ENCODE assay signal across 8 cellular contexts in the genomic region with DNA sequence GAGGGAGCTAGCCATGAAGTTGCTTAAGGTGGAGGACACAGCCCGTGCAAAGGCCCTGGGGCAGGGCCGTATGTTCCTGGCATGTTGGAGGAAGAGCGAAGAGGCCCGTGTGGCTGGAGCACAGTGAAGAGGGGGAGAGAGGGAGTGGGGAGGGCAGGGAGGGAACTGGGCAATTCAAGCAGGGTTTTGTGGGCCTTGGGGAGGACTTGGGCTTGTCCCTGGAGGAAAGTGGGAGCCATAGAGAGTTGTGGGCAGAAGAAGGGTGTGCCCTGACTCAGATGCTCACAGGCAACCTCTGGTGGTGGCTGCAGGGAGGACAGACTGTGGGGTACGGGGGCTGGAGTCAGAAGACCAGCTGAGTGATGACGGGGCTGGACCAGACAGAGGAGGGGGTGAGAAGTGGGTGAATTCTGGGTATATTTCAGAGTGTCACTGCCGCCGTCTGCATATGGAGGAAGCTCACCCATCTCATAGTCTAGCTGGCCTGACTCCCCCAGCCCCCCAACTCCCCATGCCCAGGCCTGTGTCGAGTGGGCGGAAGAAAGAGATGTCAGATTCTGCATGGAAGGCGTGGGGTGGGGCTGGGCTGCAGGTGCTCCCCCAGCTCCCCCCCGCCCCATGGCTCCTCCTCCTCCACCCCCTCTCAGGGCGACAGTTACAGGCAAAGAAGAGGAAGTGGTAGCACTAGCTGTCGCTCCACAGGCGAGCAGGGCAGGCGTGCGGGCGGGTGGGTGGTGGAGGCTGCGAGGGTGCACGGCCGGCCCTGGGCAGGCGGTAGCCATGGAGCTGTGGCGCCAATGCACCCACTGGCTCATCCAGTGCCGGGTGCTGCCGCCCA. TPM values are rescaled to one million over a fixed set of nuclear protein-coding genes. Genes with fewer than 3 reads are reported as not detected.
DNase-seq lines count a peak whose midpoint lies in the region; ATAC-seq, FAIRE-seq and TF ChIP-seq lines count a peak whose summit lies in the region.

A gene with protein sequence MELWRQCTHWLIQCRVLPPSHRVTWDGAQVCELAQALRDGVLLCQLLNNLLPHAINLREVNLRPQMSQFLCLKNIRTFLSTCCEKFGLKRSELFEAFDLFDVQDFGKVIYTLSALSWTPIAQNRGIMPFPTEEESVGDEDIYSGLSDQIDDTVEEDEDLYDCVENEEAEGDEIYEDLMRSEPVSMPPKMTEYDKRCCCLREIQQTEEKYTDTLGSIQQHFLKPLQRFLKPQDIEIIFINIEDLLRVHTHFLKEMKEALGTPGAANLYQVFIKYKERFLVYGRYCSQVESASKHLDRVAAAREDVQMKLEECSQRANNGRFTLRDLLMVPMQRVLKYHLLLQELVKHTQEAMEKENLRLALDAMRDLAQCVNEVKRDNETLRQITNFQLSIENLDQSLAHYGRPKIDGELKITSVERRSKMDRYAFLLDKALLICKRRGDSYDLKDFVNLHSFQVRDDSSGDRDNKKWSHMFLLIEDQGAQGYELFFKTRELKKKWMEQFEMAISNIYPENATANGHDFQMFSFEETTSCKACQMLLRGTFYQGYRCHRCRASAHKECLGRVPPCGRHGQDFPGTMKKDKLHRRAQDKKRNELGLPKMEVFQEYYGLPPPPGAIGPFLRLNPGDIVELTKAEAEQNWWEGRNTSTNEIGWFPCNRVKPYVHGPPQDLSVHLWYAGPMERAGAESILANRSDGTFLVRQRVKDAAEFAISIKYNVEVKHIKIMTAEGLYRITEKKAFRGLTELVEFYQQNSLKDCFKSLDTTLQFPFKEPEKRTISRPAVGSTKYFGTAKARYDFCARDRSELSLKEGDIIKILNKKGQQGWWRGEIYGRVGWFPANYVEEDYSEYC (plus strand): TSS at position 681 of the 838 bp plus-strand sequence. CDS start 100 bp downstream, at position 781.

- no peak for ATAC-seq in GM21367 (IDR thresholded peaks at IDR 0.05; ENCODE audit: unreplicated experiment)

- 76% methylated on average over 4 of the region's 25 CpGs for WGBS in mammary epithelial cell (ENCODE audit: low coverage, missing lambda C conversion rate)

- H3K27ac Mint-ChIP-seq in MCF 10A (ENCODE audit: low read depth, unreplicated experiment), result no peak within 1 kb of the TSS

- H3K9me3 Mint-ChIP-seq in MCF 10A (ENCODE audit: unreplicated experiment), result peaks cover 16% of the 10 kb centered on the region

- TF ChIP-seq CTCF in MCF 10A (IDR thresholded peaks at IDR 0.05; ENCODE audit: unreplicated experiment), result peak; percentile 9
- no peak for TF ChIP-seq CTCF in mammary epithelial cell (conservative IDR thresholded peaks at IDR 0.05 in 1 of 2, IDR thresholded peaks at IDR 0.05 in 1 of 2; ENCODE audit: extremely low read depth in 1 of 2, insufficient read depth in 1 of 2, low read depth in 1 of 2, low read length in 2 of 2)
- TF ChIP-seq CTCF in kidney (IDR thresholded peaks at IDR 0.05; ENCODE audit: borderline replicate concordance, extremely low read depth, insufficient read depth), result peak; percentile 4

- POLR2A ChIA-PET in MCF 10A (lab: Yijun Ruan, JAX), result no interaction called here

- BruUV-seq in MCF 10A (replicated peaks; lab: Mats Ljungman, UMichigan) (no TSS peak), mammary epithelial cell (replicated peaks; lab: Mats Ljungman, UMichigan) (no TSS peak)

- no peak within 1 kb of the TSS for H3K9ac ChIP-seq in mammary epithelial cell (ENCODE audit: insufficient read depth, low read length)
- H3K9ac ChIP-seq in kidney (ENCODE audit: low read length in 2 of 2), result no peak within 1 kb of the TSS

- H3K27me3 ChIP-seq in mammary epithelial cell (ENCODE audit: insufficient read depth, low read length), result no peaks in the 10 kb centered on the region

- no peak within 1 kb of the TSS for H3K4me2 ChIP-seq in mammary epithelial cell (ENCODE audit: insufficient read depth, low read depth, low read length)

- in situ Hi-C loops in mammary epithelial cell (cut with MboI; ENCODE audit: low sequenced_read_pairs in 2 of 2), result no loop called here

- intact Hi-C loops in MCF 10A (cut with micrococcal nuclease), result no loop called here
- intact Hi-C loops in mammary epithelial cell (cut with micrococcal nuclease), result no loop called here
- intact Hi-C loops in kidney (cut with DNase I), result no loop called here

- no peaks in the 10 kb centered on the region for H3K4me1 Mint-ChIP-seq in MCF 10A (ENCODE audit: insufficient read depth, unreplicated experiment)

- no peak within 1 kb of the TSS for H3K4me3 ChIP-seq in mammary epithelial cell (replicated peaks in 1 of 3; ENCODE audit: insufficient read depth in 1 of 3, low read depth in 2 of 3, low read length in 3 of 3)
- no peak within 1 kb of the TSS for H3K4me3 ChIP-seq in kidney (ENCODE audit: low read length in 2 of 2)

- H3K36me3 Mint-ChIP-seq in MCF 10A (ENCODE audit: insufficient read depth, unreplicated experiment), result peaks cover 6% of the 10 kb centered on the region

- peaks cover 12% of the 10 kb centered on the region for H3K27me3 Mint-ChIP-seq in MCF 10A (ENCODE audit: insufficient read depth, unreplicated experiment)

- H2AFZ ChIP-seq in mammary epithelial cell (ENCODE audit: low read depth, low read length), result no peak within 1 kb of the TSS

- FAIRE-seq in kidney (lab: Jason Lieb, UNC), result no peak

- dilution Hi-C loops in mammary epithelial cell (cut with HindIII; ENCODE audit: low sequenced_read_pairs), result loop anchor here (5.0 to 10.0 kb wide), 2 partner anchors 50 to 627 kb away; a partner anchor contains a TSS

- DNase-seq in MCF 10A (ENCODE audit: unreplicated experiment) (no peak), mammary epithelial cell (no peak), SIG-M5 (lab: John Stamatoyannopoulos, UW) (peak; percentile 59), kidney (peak; percentile 87), NCI-H82 treated with DMSO at 0.1 percent for 48 hours (lab: John Stamatoyannopoulos, UW; ENCODE audit: unreplicated experiment) (no peak)
- peak; percentile 67 for DNase-seq in activated T-helper 9 cell treated with anti-CD3 and anti-CD28 coated beads, Interleukin-2, amount 50 U/mL, for 16 hours (ENCODE audit: low read depth)
- DNase-seq in stimulated activated CD8-positive, alpha-beta memory T cell treated with anti-CD3 and anti-CD28 coated beads, Interleukin-12 subunit alpha, Interleukin-12 subunit beta, amount 100 ng/mL, for 4 hours (ENCODE audit: low read depth), result peak; percentile 72

- H3K36me3 ChIP-seq in mammary epithelial cell (ENCODE audit: insufficient read depth, low read length), result no peaks in the 10 kb centered on the region
- no peaks in the 10 kb centered on the region for H3K36me3 ChIP-seq in kidney (ENCODE audit: control insufficient read depth in 1 of 2, insufficient read depth in 2 of 2, low read length in 2 of 2)

- no peaks in the 10 kb centered on the region for H3K79me2 ChIP-seq in mammary epithelial cell (ENCODE audit: insufficient read depth, low read length)

- CTCF ChIA-PET in MCF 10A (lab: Yijun Ruan, JAX), result interaction anchor here (0.6 kb wide), 3 partner anchors 40 to 140 kb away, joined by 3 to 4 read pairs (median 3); no protein-coding TSS in a partner anchor
- CTCF ChIA-PET in mammary epithelial cell (lab: Charles Lee; ENCODE audit: low non-redundant PET), result no interaction called here

- H3K4me1 ChIP-seq in mammary epithelial cell (ENCODE audit: insufficient read depth, low read length) (peaks cover 5% of the 10 kb centered on the region), kidney (ENCODE audit: control insufficient read depth in 1 of 2, insufficient read depth in 1 of 2, low read depth in 1 of 2, low read length in 2 of 2) (no peaks in the 10 kb centered on the region)

- H3K27ac ChIP-seq in mammary epithelial cell (ENCODE audit: insufficient read depth, low read depth, low read length) (no peak within 1 kb of the TSS), kidney (ENCODE audit: low read depth in 2 of 2, low read length in 2 of 2) (peak within 1 kb of the TSS in 1 of 2 donors; percentile 28)

- no peaks in the 10 kb centered on the region for H4K20me1 ChIP-seq in mammary epithelial cell (ENCODE audit: insufficient read depth, low read length)

- no peak within 1 kb of the TSS for H3K4me3 Mint-ChIP-seq in MCF 10A (ENCODE audit: unreplicated experiment)

- H3K9me3 ChIP-seq in mammary epithelial cell (replicated peaks; ENCODE audit: insufficient read depth, low read length) (no peaks in the 10 kb centered on the region), kidney (ENCODE audit: control insufficient read depth in 1 of 2, low read length in 2 of 2) (no peaks in the 10 kb centered on the region)

RNA-seq across cellular contexts. Expression of the gene that starts here (rescaled TPM):
- total RNA-seq in MCF 10A (2022), result not detected in 2 replicates
- total RNA-seq in mammary epithelial cell, result under 1 TPM; 0.17 to 0.96 TPM
- not detected for polyA plus RNA-seq in mammary epithelial cell
- polyA minus RNA-seq in mammary epithelial cell, result not detected
- total RNA-seq in kidney, result 15.5 TPM
- 0.90 TPM for polyA plus RNA-seq in kidney (ENCODE audit: insufficient read depth, low read depth, low replicate concordance)

Comparison
In these comparisons a context has a peak if more than half of its experiments do, and no peak if none do; other contexts are left out.
1. CTCF ChIP-seq: peak in MCF 10A (single experiment) and kidney (single experiment); none in mammary epithelial cell (0 of 2).
2. DNase-seq: peak in SIG-M5 (single experiment), activated T-helper 9 cell treated with anti-CD3 and anti-CD28 coated beads, Interleukin-2, amount 50 U/mL, for 16 hours (single experiment), kidney (single experiment) and stimulated activated CD8-positive, alpha-beta memory T cell treated with anti-CD3 and anti-CD28 coated beads, Interleukin-12 subunit alpha, Interleukin-12 subunit beta, amount 100 ng/mL, for 4 hours (single experiment); none in MCF 10A (single experiment), mammary epithelial cell (single experiment) and NCI-H82 treated with DMSO at 0.1 percent for 48 hours (single experiment).